In genomic region chr5:172456076-172456800, GRCh38 we compare ENCODE assay signal across 14 cellular contexts. TPM values are rescaled to one million over a fixed set of nuclear protein-coding genes. Genes with fewer than 3 reads are reported as not detected.
DNase-seq lines count a peak whose midpoint lies in the region; ATAC-seq and TF ChIP-seq lines count a peak whose summit lies in the region.
"Had no signal": no experiment of that assay in that cellular context is flagged by ENCODE, and none has a peak within 500 bp of the region (broad histone marks: within the 10 kb centered on the region; RNA-seq: fewer than 3 reads in every experiment).

No MANE protein-coding gene starts in this region.

- peaks cover 4% of the 10 kb centered on the region; the same call in 1 of the 2 replicates for H4K20me1 ChIP-seq in BLaER1

- H3K4ac ChIP-seq in trophoblast cell (ENCODE audit: low read depth, low read length) = no peak overlapping the region

- H3K79me1 ChIP-seq in trophoblast cell (ENCODE audit: low read length) = peaks cover 27% of the 10 kb centered on the region

- no peak for TF ChIP-seq EP300 in gastroesophageal sphincter (IDR thresholded peaks at IDR 0.05)

- no peaks in the 10 kb centered on the region for H3K36me3 Mint-ChIP-seq in stimulated activated effector memory CD8-positive, alpha-beta T cell treated with anti-CD3 and anti-CD28 coated beads, Interleukin-12 subunit alpha, Interleukin-12 subunit beta, amount 100 ng/mL, for 72 hours
- H3K36me3 Mint-ChIP-seq: activated CD8-positive, alpha-beta memory T cell treated with anti-CD3 and anti-CD28 coated beads, Interleukin-2, amount 10 ng/mL, durations not matched to agents 7 days and 5 days had no signal

- H4K8ac ChIP-seq in trophoblast cell (ENCODE audit: low read depth, low read length) = peak overlapping the region; percentile 3

- no peak overlapping the region for H4K91ac ChIP-seq in trophoblast cell (ENCODE audit: low read depth, low read length)

- no peak overlapping the region for H3K14ac ChIP-seq in trophoblast cell (ENCODE audit: low read length)

- no peak overlapping the region for H2BK5ac ChIP-seq in trophoblast cell (ENCODE audit: low read depth, low read length, poor library complexity)

- TF ChIP-seq CTCF in RWPE2 (IDR thresholded peaks at IDR 0.05; ENCODE audit: poor library complexity, severe bottlenecking) (no peak), gastroesophageal sphincter (IDR thresholded peaks at IDR 0.05) (no peak)

- H3K36me3 ChIP-seq in BLaER1 (no peaks in the 10 kb centered on the region), RWPE2 (ENCODE audit: low read depth) (peaks cover 12% of the 10 kb centered on the region), gastroesophageal sphincter (no peaks in the 10 kb centered on the region), trophoblast cell (ENCODE audit: control insufficient read depth in 1 of 2, insufficient read depth in 2 of 2, low read length in 2 of 2) (no peaks in the 10 kb centered on the region)

- ATAC-seq in RWPE2 (ENCODE audit: low read depth) (no peak), gastroesophageal sphincter (no peak)
- ATAC-seq in stimulated activated effector memory CD8-positive, alpha-beta T cell treated with anti-CD3 and anti-CD28 coated beads, Interleukin-12 subunit alpha, Interleukin-12 subunit beta, amount 100 ng/mL, for 72 hours = no peak
- ATAC-seq: activated CD8-positive, alpha-beta memory T cell treated with anti-CD3 and anti-CD28 coated beads, Interleukin-2, amount 10 ng/mL, durations not matched to agents 7 days and 5 days; foreskin keratinocyte had no signal

- WGBS in gastroesophageal sphincter (ENCODE audit: low coverage in 1 of 2), 2 donors = 67 to 69% methylated on average over 5 to 7 of the region's 11 CpGs
- WGBS in trophoblast cell (ENCODE audit: extremely low coverage, insufficient coverage, insufficient read length) = no CpG with 5 or more reads among the region's 11 CpGs

- H4K12ac ChIP-seq in trophoblast cell (ENCODE audit: low read depth, low read length) = no peak overlapping the region

- H3K27ac ChIP-seq in BLaER1 (no peak overlapping the region), RWPE2 (ENCODE audit: poor library complexity, severe bottlenecking) (no peak overlapping the region), gastroesophageal sphincter (peak overlapping the region in 3 of 4 donors; percentile 95), trophoblast cell (ENCODE audit: low read depth, low read length) (no peak overlapping the region)
- H3K27ac ChIP-seq: foreskin keratinocyte, SK-N-MC, VCaP had no signal

- in situ Hi-C loops in G401 (cut with HindIII; ENCODE audit: low sequenced_read_pairs) = no loop called here

- H3K4me1 ChIP-seq in BLaER1 (peaks cover 60% of the 10 kb centered on the region), RWPE2 (ENCODE audit: insufficient read depth, poor library complexity, severe bottlenecking) (peaks cover 21% of the 10 kb centered on the region), gastroesophageal sphincter (peaks cover 0 to 43% (median 4%) of the 10 kb centered on the region in 3 donors), trophoblast cell (ENCODE audit: control insufficient read depth in 1 of 2, insufficient read depth in 2 of 2, low read length in 2 of 2) (peaks cover 20 to 31% of the 10 kb centered on the region in 2 experiments)

- H3K79me2 ChIP-seq in trophoblast cell (ENCODE audit: control insufficient read depth, insufficient read depth, low read length, poor library complexity) = peaks cover 8% of the 10 kb centered on the region

- H3K4me3 ChIP-seq in BLaER1 (no peak overlapping the region), RWPE2 (ENCODE audit: severe bottlenecking) (no peak overlapping the region), gastroesophageal sphincter (no peak overlapping the region), trophoblast cell (ENCODE audit: low read depth, low read length) (no peak overlapping the region)
- H3K4me3 ChIP-seq: SK-N-MC had no signal

- no peak overlapping the region for H2AFZ ChIP-seq in trophoblast cell (ENCODE audit: insufficient read depth, low read length, poor library complexity)

- H3K18ac ChIP-seq in trophoblast cell (ENCODE audit: low read length) = no peak overlapping the region

- no peak overlapping the region for H3K4me3 Mint-ChIP-seq in stimulated activated effector memory CD8-positive, alpha-beta T cell treated with anti-CD3 and anti-CD28 coated beads, Interleukin-12 subunit alpha, Interleukin-12 subunit beta, amount 100 ng/mL, for 72 hours
- H3K4me3 Mint-ChIP-seq: activated CD8-positive, alpha-beta memory T cell treated with anti-CD3 and anti-CD28 coated beads, Interleukin-2, amount 10 ng/mL, durations not matched to agents 7 days and 5 days had no signal

- H2BK120ac ChIP-seq in trophoblast cell (ENCODE audit: insufficient read depth, low read length, poor library complexity) = no peak overlapping the region

- H3K27me3 ChIP-seq in BLaER1 = no peaks in the 10 kb centered on the region
- no peaks in the 10 kb centered on the region for H3K27me3 ChIP-seq in RWPE2 (ENCODE audit: insufficient read depth, poor library complexity, severe bottlenecking)
- H3K27me3 ChIP-seq in gastroesophageal sphincter = no peaks in the 10 kb centered on the region
- H3K27me3 ChIP-seq in trophoblast cell (ENCODE audit: insufficient read depth, low read length) = no peaks in the 10 kb centered on the region
- H3K27me3 ChIP-seq: foreskin keratinocyte had no signal

- H3K27ac Mint-ChIP-seq in stimulated activated effector memory CD8-positive, alpha-beta T cell treated with anti-CD3 and anti-CD28 coated beads, Interleukin-12 subunit alpha, Interleukin-12 subunit beta, amount 100 ng/mL, for 72 hours = no peak overlapping the region
- H3K27ac Mint-ChIP-seq: activated CD8-positive, alpha-beta memory T cell treated with anti-CD3 and anti-CD28 coated beads, Interleukin-2, amount 10 ng/mL, durations not matched to agents 7 days and 5 days had no signal

- H2AK5ac ChIP-seq in trophoblast cell (ENCODE audit: low read length) = no peak overlapping the region

- H3K4me2 ChIP-seq in BLaER1 = no peak overlapping the region
- no peak overlapping the region for H3K4me2 ChIP-seq in trophoblast cell (ENCODE audit: low read length)

- H3K23ac ChIP-seq in trophoblast cell (ENCODE audit: low read length) = no peak overlapping the region

- peak; percentile 50 for DNase-seq in RWPE2 (ENCODE audit: low spot score)
- no peak for DNase-seq in trophoblast cell
- DNase-seq in NK-92 treated with Interleukin-12 subunit alpha and Interleukin-12 subunit beta, amount 100 ng/mL, for 24 hours (lab: John Stamatoyannopoulos, UW) = no peak
- no peak for DNase-seq in stimulated activated effector memory CD8-positive, alpha-beta T cell treated with anti-CD3 and anti-CD28 coated beads, Interleukin-12 subunit alpha, Interleukin-12 subunit beta, amount 100 ng/mL, for 72 hours (ENCODE audit: low spot score in 2 of 2)
- DNase-seq in G401 (ENCODE audit: low spot score) = no peak
- DNase-seq in amygdala (lab: John Stamatoyannopoulos, UW) = no peak
- DNase-seq: activated CD8-positive, alpha-beta memory T cell treated with anti-CD3 and anti-CD28 coated beads, Interleukin-2, amount 10 ng/mL, durations not matched to agents 7 days and 5 days; DND-41; stimulated activated CD4-positive, alpha-beta T cell treated with anti-CD3 and anti-CD28 coated beads, Interleukin-12 subunit alpha, Interleukin-12 subunit beta, amount 100 ng/mL, for 4 hours had no signal

- 0 out of 2 replicates have a peak overlapping the region, but pooled peaks have one; percentile 4 for H3K9ac ChIP-seq in BLaER1
- H3K9ac ChIP-seq in trophoblast cell (ENCODE audit: low read length) = no peak overlapping the region

- H3K9me3 Mint-ChIP-seq in stimulated activated effector memory CD8-positive, alpha-beta T cell treated with anti-CD3 and anti-CD28 coated beads, Interleukin-12 subunit alpha, Interleukin-12 subunit beta, amount 100 ng/mL, for 72 hours = no peaks in the 10 kb centered on the region

- H2BK12ac ChIP-seq in trophoblast cell (ENCODE audit: low read length) = no peak overlapping the region

- H3K4me1 Mint-ChIP-seq in stimulated activated effector memory CD8-positive, alpha-beta T cell treated with anti-CD3 and anti-CD28 coated beads, Interleukin-12 subunit alpha, Interleukin-12 subunit beta, amount 100 ng/mL, for 72 hours = peaks cover 17% of the 10 kb centered on the region

- TF ChIP-seq POLR2A in gastroesophageal sphincter (IDR thresholded peaks at IDR 0.05) = no peak

- H3K9me3 ChIP-seq in BLaER1 (no peaks in the 10 kb centered on the region), RWPE2 (ENCODE audit: severe bottlenecking) (no peaks in the 10 kb centered on the region), gastroesophageal sphincter (no peaks in the 10 kb centered on the region), trophoblast cell (ENCODE audit: insufficient read depth, low read depth, low read length) (no peaks in the 10 kb centered on the region)

RNA-seq across cellular contexts. Expression of gene SH3PXD2B, which starts 1.9 kb away (rescaled TPM):
- 10 to 100 TPM; 40.2 to 80.9 (median 56.0) TPM for total RNA-seq in gastroesophageal sphincter
- polyA plus RNA-seq in trophoblast cell (2013) = 40.1 and 41.6 TPM in 2 replicates
- total RNA-seq in G401 (2014; rRNA removed; shearing (Covaris generic)) = 6.2 and 17.7 TPM in 2 replicates

Comparison
In these comparisons a context has a peak if more than half of its experiments do, and no peak if none do; other contexts are left out.
1. H3K27ac ChIP-seq: peak in gastroesophageal sphincter (3 of 4); none in BLaER1 (single experiment), RWPE2 (single experiment) and trophoblast cell (single experiment).